ENCODE assay signal across 1 cellular context in the genomic region with DNA sequence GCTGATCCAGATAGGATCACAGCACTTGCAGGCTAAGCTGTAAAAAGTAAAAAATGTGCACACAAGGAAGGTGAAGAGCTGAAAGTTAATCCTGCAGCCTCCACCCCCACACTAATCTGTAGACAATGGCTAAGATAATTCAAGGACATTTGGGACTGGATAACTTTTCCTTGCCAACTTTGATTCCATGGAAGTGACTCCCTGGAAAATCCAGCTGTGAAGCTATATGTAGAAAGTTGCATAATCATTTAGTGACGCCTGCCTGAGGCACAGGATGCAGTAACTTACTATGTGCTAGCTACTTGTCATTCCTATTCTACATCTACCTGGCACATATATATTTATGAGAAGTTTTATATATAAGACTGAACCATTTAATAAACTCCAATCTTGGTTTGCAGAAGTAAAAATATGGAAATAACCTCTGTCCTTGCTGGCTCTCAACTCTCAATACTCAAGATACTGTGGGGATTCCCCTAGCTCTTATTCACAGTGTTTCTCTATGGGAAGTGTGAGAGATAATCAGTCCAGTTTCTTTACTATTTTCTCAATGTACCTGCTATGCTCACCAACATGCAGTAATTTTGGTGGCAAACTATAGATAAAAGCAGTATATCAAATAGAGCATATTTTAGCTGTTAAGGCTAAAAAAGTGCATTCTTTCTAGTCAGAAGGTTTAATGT.
TF ChIP-seq lines count a peak whose summit lies in the region.

No MANE protein-coding gene starts in this region.

TF ChIP-seq in GM23338, 12 proteins besides CTCF, POLR2A, EP300 and RAD21 (continued from another document):
- TF ChIP-seq ZNF462 (CRISPR knock-in tag; IDR thresholded peaks at IDR 0.05) = no peak
- no peak for TF ChIP-seq NANOG (IDR thresholded peaks at IDR 0.05; ENCODE audit: borderline replicate concordance)
- TF ChIP-seq POLR2AphosphoS5 (IDR thresholded peaks at IDR 0.05; ENCODE audit: low read depth) = no peak
- TF ChIP-seq JUNB (IDR thresholded peaks at IDR 0.05; ENCODE audit: unreplicated experiment) = no peak
- TF ChIP-seq STAT1 (IDR thresholded peaks at IDR 0.05; ENCODE audit: unreplicated experiment) = no peak
